ENCODE assay signal across 8 cellular contexts in genomic region chr4:89254847-89255246, GRCh38. TPM values are rescaled to one million over a fixed set of nuclear protein-coding genes. Genes with fewer than 3 reads are reported as not detected.
DNase-seq lines count a peak whose midpoint lies in the region; ATAC-seq, FAIRE-seq and TF ChIP-seq lines count a peak whose summit lies in the region.

No MANE protein-coding gene starts in this region.

- H2AFZ ChIP-seq in keratinocyte (ENCODE audit: control insufficient read depth, low read length): no peak overlapping the region

- H3K4me1 ChIP-seq in Peyer's patch: peaks cover 0 to 8% (median 0%) of the 10 kb centered on the region in 4 donors
- no peaks in the 10 kb centered on the region for H3K4me1 ChIP-seq in keratinocyte (ENCODE audit: control insufficient read depth, extremely low read depth, insufficient read depth, low read length)

- ATAC-seq in HG02763 (IDR thresholded peaks at IDR 0.05; ENCODE audit: unreplicated experiment): no peak

- no peaks in the 10 kb centered on the region for H4K20me1 ChIP-seq in keratinocyte (ENCODE audit: control insufficient read depth, extremely low read depth, insufficient read depth, low read length)

- peak overlapping the region in 1 of 4 donors; percentile 22 for H3K27ac ChIP-seq in Peyer's patch
- no peak overlapping the region for H3K27ac ChIP-seq in keratinocyte (ENCODE audit: control insufficient read depth, insufficient read depth, low read length)

- TF ChIP-seq POLR2A in Peyer's patch (IDR thresholded peaks at IDR 0.05): no peak

- peak; percentile 67 to 86 (median 72) for TF ChIP-seq CTCF in Peyer's patch (IDR thresholded peaks at IDR 0.05)
- TF ChIP-seq CTCF in keratinocyte (optimal IDR thresholded peaks at IDR 0.05 in 1 of 3, IDR thresholded peaks at IDR 0.05 in 1 of 3, conservative IDR thresholded peaks at IDR 0.05 in 1 of 3; ENCODE audit: extremely low read depth in 1 of 3, insufficient read depth in 2 of 3, low read length in 3 of 3): peak; percentile 71 to 75 (median 74)

- dilution Hi-C loops in keratinocyte (cut with MboI; ENCODE audit: extremely low pct_ligation_motif_present, low sequenced_read_pairs): no loop called here

- H3K4me2 ChIP-seq in keratinocyte (ENCODE audit: control insufficient read depth, extremely low read depth, insufficient read depth, low read depth, low read length): no peak overlapping the region

- H3K9me3 ChIP-seq in Peyer's patch (no peaks in the 10 kb centered on the region), keratinocyte (ENCODE audit: control insufficient read depth, low read depth, low read length) (no peaks in the 10 kb centered on the region)

- H3K36me3 ChIP-seq in H7 (replicated peaks; ENCODE audit: control insufficient read depth, insufficient read depth, low read length) (no peaks in the 10 kb centered on the region), Peyer's patch (no peaks in the 10 kb centered on the region), keratinocyte (ENCODE audit: control insufficient read depth in 2 of 2, extremely low read depth in 1 of 2, insufficient read depth in 2 of 2, low read length in 2 of 2) (no peaks in the 10 kb centered on the region)

- H3K27me3 ChIP-seq in H7 (ENCODE audit: control insufficient read depth, insufficient read depth, low read length) (no peaks in the 10 kb centered on the region), Peyer's patch (no peaks in the 10 kb centered on the region), keratinocyte (ENCODE audit: control insufficient read depth, extremely low read depth, insufficient read depth, low read length) (peaks cover under 1% of the 10 kb centered on the region)

- no peaks in the 10 kb centered on the region for H3K79me2 ChIP-seq in keratinocyte (ENCODE audit: control insufficient read depth, insufficient read depth, low read length)

- H3K4me3 ChIP-seq in H7 (ENCODE audit: insufficient read depth, low read depth, low read length): no peak overlapping the region
- H3K4me3 ChIP-seq in Peyer's patch: no peak overlapping the region
- no peak overlapping the region for H3K4me3 ChIP-seq in keratinocyte (ENCODE audit: control insufficient read depth in 2 of 3, extremely low read depth in 1 of 3, insufficient read depth in 2 of 3, low read depth in 1 of 3, low read length in 3 of 3)

- DNase-seq in EH (ENCODE audit: low read depth) (peak; percentile 36), H7 (peak; percentile 63), Peyer's patch (peak in 1 of 3 donors; percentile 60), keratinocyte (ENCODE audit: low read depth, low spot score) (no peak), NCI-H1436 (lab: John Stamatoyannopoulos, UW) (no peak)
- peak; percentile 18 for DNase-seq in activated naive CD4-positive, alpha-beta T cell treated with anti-CD3 and anti-CD28 coated beads, Interleukin-2, amount 50 U/mL, for 16 hours
- peak; percentile 56 for DNase-seq in stimulated activated CD8-positive, alpha-beta memory T cell treated with anti-CD3 and anti-CD28 coated beads, Interleukin-4, amount 100 ng/mL, for 48 hours

- H3K9ac ChIP-seq in keratinocyte (ENCODE audit: control insufficient read depth, extremely low read depth, insufficient read depth, low read length): no peak overlapping the region

- no peak for FAIRE-seq in keratinocyte (lab: Jason Lieb, UNC)

- no peaks in the 10 kb centered on the region for H3K9me1 ChIP-seq in keratinocyte (ENCODE audit: control insufficient read depth, extremely low read depth, insufficient read depth, low read length)

RNA-seq across cellular contexts. Expression of gene GPRIN3, which starts 52.8 kb away (rescaled TPM):
- total RNA-seq in H7 (2014; rRNA removed; shearing (Covaris generic)): 0.42 and 0.44 TPM in 2 replicates
- total RNA-seq in Peyer's patch: 10 to 100 TPM; 13.1 to 26.8 (median 17.8) TPM
- polyA plus RNA-seq in keratinocyte: not detected in 3 replicates
- not detected for polyA plus RNA-seq in keratinocyte (2011; ENCODE audit: low read depth)
- not detected in 2 replicates for polyA plus RNA-seq in keratinocyte (2011; cell fraction: cytosol; rRNA removed)
- polyA plus RNA-seq in keratinocyte (2011; cell fraction: nucleus; rRNA removed): not detected in 2 replicates
- polyA plus RNA-seq in keratinocyte (2012; ENCODE audit: low replicate concordance): not detected in 2 replicates
- polyA minus RNA-seq in keratinocyte: not detected in 3 replicates
- not detected for polyA minus RNA-seq in keratinocyte (2011; cell fraction: cytosol; rRNA and poly(A)+ RNA removed)
- polyA minus RNA-seq in keratinocyte (2011; cell fraction: nucleus; rRNA and poly(A)+ RNA removed): not detected in 2 replicates

Comparison
In these comparisons a context has a peak if more than half of its experiments do, and no peak if none do; other contexts are left out.
1. DNase-seq: peak in EH (single experiment), H7 (single experiment), activated naive CD4-positive, alpha-beta T cell treated with anti-CD3 and anti-CD28 coated beads, Interleukin-2, amount 50 U/mL, for 16 hours (single experiment) and stimulated activated CD8-positive, alpha-beta memory T cell treated with anti-CD3 and anti-CD28 coated beads, Interleukin-4, amount 100 ng/mL, for 48 hours (single experiment); none in keratinocyte (single experiment) and NCI-H1436 (single experiment).